Comparison of ENCODE assay signal across 25 cellular contexts in genomic region chr20:45330476-45330875, GRCh38. TPM values are rescaled to one million over a fixed set of nuclear protein-coding genes. Genes with fewer than 3 reads are reported as not detected.
DNase-seq lines count a peak whose midpoint lies in the region; ATAC-seq and TF ChIP-seq lines count a peak whose summit lies in the region.
"Had no signal": no experiment of that assay in that cellular context is flagged by ENCODE, and none has a peak within 500 bp of the region (broad histone marks: within the 10 kb centered on the region; RNA-seq: fewer than 3 reads in every experiment).

No MANE protein-coding gene starts in this region.

- DNase-seq in breast epithelium (ENCODE audit: low spot score in 2 of 2): no peak
- no peak for DNase-seq in MCF 10A (ENCODE audit: unreplicated experiment)
- peak; percentile 89 for DNase-seq in cerebellar cortex (ENCODE audit: low spot score)
- DNase-seq in progenitor cell of endocrine pancreas (ENCODE audit: low spot score, unreplicated experiment): no peak
- no peak for DNase-seq in CD4-positive, alpha-beta T cell
- DNase-seq in NCI-H510A treated with DMSO at 0.1 percent for 48 hours (lab: John Stamatoyannopoulos, UW): no peak
- no peak for DNase-seq in AG08396 (ENCODE audit: low spot score)
- DNase-seq: 8988T; CD4-positive, CD25-positive, alpha-beta regulatory T cell; DMS53; GDM1; HCEC 1CT; NCI-H1048; NCI-H1417 treated with DMSO at 0.1 percent for 48 hours; NCI-H187; NCI-H2081 treated with DMSO at 0.1 percent for 48 hours; NCI-H2171; NCI-H345; NCI-H524; NCI-H774; SK-N-SH had no signal

- H3K9me3 ChIP-seq in breast epithelium: no peaks in the 10 kb centered on the region
- H3K9me3 ChIP-seq in CD4-positive, alpha-beta T cell (ENCODE audit: control insufficient read depth, low read length): no peaks in the 10 kb centered on the region
- H3K9me3 ChIP-seq: SK-N-SH had no signal

- POLR2A ChIA-PET in MCF 10A (lab: Yijun Ruan, JAX): interaction anchor here (0.9 to 37.4 kb wide), 3 partner anchors 12 to 86 kb away, joined by 3 to 1328 read pairs (median 4); partner anchors contain the start of genes PIGT, SDC4 and SYS1
- POLR2A ChIA-PET in CD4-positive, alpha-beta T cell (lab: Charles Lee): no interaction called here

- CTCF ChIA-PET in MCF 10A (lab: Yijun Ruan, JAX): interaction anchor here (0.6 to 1.9 kb wide), 5 partner anchors 10 to 106 kb away, joined by 3 to 7 read pairs (median 4); partner anchors contain the start of gene SYS1
- CTCF ChIA-PET in CD4-positive, alpha-beta T cell (lab: Charles Lee): no interaction called here

- TF ChIP-seq POLR2A in breast epithelium (IDR thresholded peaks at IDR 0.05): no peak

- no peaks in the 10 kb centered on the region for H3K36me3 ChIP-seq in breast epithelium

- H3K36me3 Mint-ChIP-seq in MCF 10A (ENCODE audit: insufficient read depth, unreplicated experiment) (peaks cover 100% of the 10 kb centered on the region), progenitor cell of endocrine pancreas (ENCODE audit: insufficient read depth) (peaks cover 29% of the 10 kb centered on the region)
- H3K36me3 Mint-ChIP-seq in CD4-positive, alpha-beta T cell (ENCODE audit: low read depth): no peaks in the 10 kb centered on the region
- H3K36me3 Mint-ChIP-seq: CD4-positive, CD25-positive, alpha-beta regulatory T cell; IgD-negative memory B cell had no signal

- intact Hi-C loops in breast epithelium (cut with DNase I; ENCODE audit: low total_unique reads) (no loop called here), MCF 10A (cut with micrococcal nuclease) (no loop called here)
- intact Hi-C loops in CD4-positive, alpha-beta T cell (cut with DNase I, micrococcal nuclease): no loop called here

- no peak for ATAC-seq in CD4-positive, alpha-beta T cell (ENCODE audit: poor library complexity)
- ATAC-seq: GM12878 had no signal

- H3K27ac ChIP-seq in breast epithelium: peak overlapping the region; percentile 59 to 76
- H3K27ac ChIP-seq in CD4-positive, alpha-beta T cell (ENCODE audit: low read depth, low read length): no peak overlapping the region
- H3K27ac ChIP-seq: KMS-11 had no signal

- no peak overlapping the region for H3K4me3 ChIP-seq in breast epithelium
- H3K4me3 ChIP-seq: GM12878 had no signal

- BruUV-seq in MCF 10A (replicated peaks; lab: Mats Ljungman, UMichigan): no TSS peak

- no peaks in the 10 kb centered on the region for H3K27me3 Mint-ChIP-seq in MCF 10A (ENCODE audit: insufficient read depth, unreplicated experiment)
- no peaks in the 10 kb centered on the region for H3K27me3 Mint-ChIP-seq in progenitor cell of endocrine pancreas
- no peaks in the 10 kb centered on the region for H3K27me3 Mint-ChIP-seq in CD4-positive, alpha-beta T cell
- H3K27me3 Mint-ChIP-seq: CD4-positive, CD25-positive, alpha-beta regulatory T cell; IgD-negative memory B cell had no signal

- no peaks in the 10 kb centered on the region for H3K4me1 ChIP-seq in breast epithelium

- H3K4me1 Mint-ChIP-seq in MCF 10A (ENCODE audit: insufficient read depth, unreplicated experiment): no peaks in the 10 kb centered on the region
- H3K4me1 Mint-ChIP-seq in progenitor cell of endocrine pancreas (ENCODE audit: low read depth): peaks cover 9% of the 10 kb centered on the region
- H3K4me1 Mint-ChIP-seq in CD4-positive, alpha-beta T cell (ENCODE audit: low read depth): no peaks in the 10 kb centered on the region
- H3K4me1 Mint-ChIP-seq: CD4-positive, CD25-positive, alpha-beta regulatory T cell had no signal

- no peaks in the 10 kb centered on the region for H3K9me3 Mint-ChIP-seq in MCF 10A (ENCODE audit: unreplicated experiment)
- H3K9me3 Mint-ChIP-seq in progenitor cell of endocrine pancreas (ENCODE audit: low read depth): no peaks in the 10 kb centered on the region
- no peaks in the 10 kb centered on the region for H3K9me3 Mint-ChIP-seq in CD4-positive, alpha-beta T cell
- H3K9me3 Mint-ChIP-seq: CD4-positive, CD25-positive, alpha-beta regulatory T cell; IgD-negative memory B cell had no signal

- H3K27me3 ChIP-seq in breast epithelium: no peaks in the 10 kb centered on the region
- no peaks in the 10 kb centered on the region for H3K27me3 ChIP-seq in CD4-positive, alpha-beta T cell (ENCODE audit: control insufficient read depth, insufficient read depth, low read length)

- TF ChIP-seq CTCF in breast epithelium (IDR thresholded peaks at IDR 0.05): no peak
- no peak for TF ChIP-seq CTCF in MCF 10A (IDR thresholded peaks at IDR 0.05; ENCODE audit: unreplicated experiment)
- TF ChIP-seq CTCF in progenitor cell of endocrine pancreas (IDR thresholded peaks at IDR 0.05; ENCODE audit: unreplicated experiment): no peak
- no peak for TF ChIP-seq CTCF in CD4-positive, alpha-beta T cell (IDR thresholded peaks at IDR 0.05)

- H3K27ac Mint-ChIP-seq in MCF 10A (ENCODE audit: low read depth, unreplicated experiment) (no peak overlapping the region), progenitor cell of endocrine pancreas (peak overlapping the region; percentile 6)
- no peak overlapping the region for H3K27ac Mint-ChIP-seq in CD4-positive, alpha-beta T cell

- no peak overlapping the region for H3K4me3 Mint-ChIP-seq in MCF 10A (ENCODE audit: unreplicated experiment)
- no peak overlapping the region for H3K4me3 Mint-ChIP-seq in progenitor cell of endocrine pancreas (ENCODE audit: low read depth)
- no peak overlapping the region for H3K4me3 Mint-ChIP-seq in CD4-positive, alpha-beta T cell
- H3K4me3 Mint-ChIP-seq: CD4-positive, CD25-positive, alpha-beta regulatory T cell; IgD-negative memory B cell had no signal

RNA-seq across cellular contexts. Expression of gene SDC4, which starts 17.7 kb away (rescaled TPM):
- 100 to 1,000 TPM in 2 of 3 donors, 10 to 100 TPM in 1; 29.4 to 337 (median 121) TPM for total RNA-seq in breast epithelium
- total RNA-seq in MCF 10A (2022): 180 and 209 TPM in 2 replicates
- 112 and 121 TPM in 2 replicates for total RNA-seq in progenitor cell of endocrine pancreas
- total RNA-seq in CD4-positive, alpha-beta T cell: 1 to 10 TPM; 1.0 to 1.1 TPM

RNA-seq across cellular contexts. Expression of gene MATN4, which starts 22.4 kb away (rescaled TPM):
- total RNA-seq in breast epithelium: 1 to 10 TPM in 1 of 3 donors, under 1 TPM in 1, not detected in 1; 0.33 to 1.6 TPM
- 0.20 TPM in 1 of 2 replicates, not detected in the other for total RNA-seq in MCF 10A (2022)
- 0.20 TPM in 1 of 2 replicates, not detected in the other for total RNA-seq in progenitor cell of endocrine pancreas
- not detected for total RNA-seq in CD4-positive, alpha-beta T cell
- total RNA-seq: CD4-positive, CD25-positive, alpha-beta regulatory T cell; GM12878 had no signal

RNA-seq across cellular contexts. Expression of gene RBPJL, which starts 23.8 kb away (rescaled TPM):
- total RNA-seq in breast epithelium: not detected
- total RNA-seq in MCF 10A (2022): not detected in 2 replicates
- 1.4 and 1.5 TPM in 2 replicates for total RNA-seq in progenitor cell of endocrine pancreas
- not detected for total RNA-seq in CD4-positive, alpha-beta T cell
- total RNA-seq: CD4-positive, CD25-positive, alpha-beta regulatory T cell had no signal

RNA-seq across cellular contexts. Expression of gene SYS1, which starts 32.5 kb away (rescaled TPM):
- total RNA-seq in breast epithelium (10 to 100 TPM; 30.8 to 56.3 (median 47.3) TPM), MCF 10A (2022) (19.1 and 28.2 TPM in 2 replicates), progenitor cell of endocrine pancreas (31.1 and 31.9 TPM in 2 replicates)
- 100 to 1,000 TPM in 1 of 2 experiments, 10 to 100 TPM in 1; 94.8 to 107 TPM for total RNA-seq in CD4-positive, alpha-beta T cell

RNA-seq across cellular contexts. Expression of gene TP53TG5, which starts 47.6 kb away (rescaled TPM):
- 1 to 10 TPM in 1 of 3 donors, not detected in 2; 1.3 TPM for total RNA-seq in breast epithelium
- not detected in 2 replicates for total RNA-seq in MCF 10A (2022)
- total RNA-seq in progenitor cell of endocrine pancreas: not detected in 2 replicates
- total RNA-seq in CD4-positive, alpha-beta T cell: under 1 TPM in 1 of 2 experiments, not detected in 1; 0.36 TPM
- total RNA-seq: CD4-positive, CD25-positive, alpha-beta regulatory T cell; GM12878; H1 had no signal

Comparison
In these comparisons a context has a peak if more than half of its experiments do, and no peak if none do; other contexts are left out.
1. RNA of gene SDC4, which starts 17.7 kb away (total RNA-seq): 180 to 209 TPM in MCF 10A, 112 to 121 TPM in progenitor cell of endocrine pancreas and 29.4 to 337 TPM in breast epithelium; 1.0 to 1.1 TPM in CD4-positive, alpha-beta T cell; every median in the first group is over 10 times any median in the second.